ENCODE assay signal across 9 cellular contexts in the genomic region with DNA sequence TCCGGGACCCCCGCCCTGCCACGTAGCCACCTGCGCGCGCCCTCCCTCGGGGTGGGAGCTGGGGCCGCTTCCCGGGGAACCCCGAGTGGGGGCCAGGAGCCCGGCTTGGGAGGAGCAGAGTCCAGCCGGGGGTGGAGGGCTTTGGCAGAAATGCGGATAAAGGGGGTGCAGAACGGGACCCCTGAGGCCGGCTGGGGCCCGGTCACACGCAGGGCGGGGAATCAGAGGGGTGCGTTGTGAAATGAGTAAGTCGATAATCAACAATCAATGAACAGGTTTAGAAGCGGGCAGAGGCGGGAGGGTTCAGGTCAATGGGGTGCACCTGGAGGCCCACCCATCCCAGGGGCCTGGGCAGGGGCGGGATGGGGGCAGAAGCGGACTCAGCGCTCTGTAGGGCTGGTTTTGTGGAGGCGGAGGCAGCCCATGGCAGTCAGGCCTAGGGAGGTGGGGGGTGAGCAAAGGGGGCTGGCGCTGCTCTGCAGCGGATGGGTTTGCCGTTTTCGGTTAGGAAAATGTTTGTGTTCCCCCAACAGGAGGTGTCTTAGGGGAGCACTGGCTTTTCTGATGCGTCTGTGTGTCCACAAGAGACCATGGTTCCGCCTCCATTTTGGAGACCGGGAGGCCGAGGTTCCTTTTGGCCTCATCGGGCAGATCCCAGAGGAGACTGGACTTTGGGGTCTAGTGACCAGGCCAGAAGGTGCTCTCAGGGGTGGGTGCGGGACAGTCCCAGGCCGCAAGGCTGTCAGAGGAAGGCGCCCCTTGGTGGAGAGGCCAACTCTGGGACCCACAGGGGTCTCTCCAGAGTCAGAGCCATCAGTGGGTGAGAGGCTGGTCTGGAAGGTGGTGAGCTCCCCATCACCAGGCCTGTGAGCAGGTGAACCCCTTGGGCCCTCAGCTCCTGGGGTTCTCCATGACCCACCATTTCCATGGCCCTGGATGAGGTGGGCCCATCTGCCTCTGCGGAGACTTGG.
DNase-seq lines count a peak whose midpoint lies in the region; ATAC-seq and TF ChIP-seq lines count a peak whose summit lies in the region.
"Had no signal": no experiment of that assay in that cellular context is flagged by ENCODE, and none has a peak within 500 bp of the region (broad histone marks: within the 10 kb centered on the region; RNA-seq: fewer than 3 reads in every experiment).

No MANE protein-coding gene starts in this region.

- H3K4me3 ChIP-seq in WERI-Rb-1 (ENCODE audit: low read depth, low read length) (peak overlapping the region; percentile 47), iPS-11a (ENCODE audit: low read depth, low read length) (peak overlapping the region; percentile 45)

- peaks cover 27% of the 10 kb centered on the region for H3K27me3 Mint-ChIP-seq in T-helper 2 cell treated with Interferon-gamma antibody and Interleukin-4, amounts not matched to agents 5 μg/mL and 100 μg/mL, for 36 hours (ENCODE audit: low read depth)
- H3K27me3 Mint-ChIP-seq in stimulated activated memory B cell treated with anti-CD40 and anti-IgM and Interleukin-4, amounts not matched to agents 10 μg/mL and 1 μg/mL and 100 μg/mL, for 72 hours, result no peaks in the 10 kb centered on the region

- DNase-seq in T-helper 2 cell treated with Interferon-gamma antibody and Interleukin-4, amounts not matched to agents 5 μg/mL and 100 μg/mL, for 36 hours (ENCODE audit: low spot score), result no peak
- DNase-seq in T-helper 2 cell, result no peak
- DNase-seq in WERI-Rb-1, result no peak
- no peak for DNase-seq in activated effector memory CD4-positive, alpha-beta T cell treated with anti-CD3 and anti-CD28 coated beads, Interleukin-2, amount 50 U/mL, for 16 hours
- DNase-seq in activated CD4-positive, CD25-positive, alpha-beta regulatory T cell treated with anti-CD3 and anti-CD28 coated beads, Interleukin-2, amount 50 U/mL, for 72 hours, result no peak
- no peak for DNase-seq in RKO (ENCODE audit: low spot score)
- DNase-seq: NCI-H226 had no signal

- H3K36me3 Mint-ChIP-seq in T-helper 2 cell treated with Interferon-gamma antibody and Interleukin-4, amounts not matched to agents 5 μg/mL and 100 μg/mL, for 36 hours (ENCODE audit: low read depth), result no peaks in the 10 kb centered on the region
- peaks cover under 1% of the 10 kb centered on the region for H3K36me3 Mint-ChIP-seq in stimulated activated memory B cell treated with anti-CD40 and anti-IgM and Interleukin-4, amounts not matched to agents 10 μg/mL and 1 μg/mL and 100 μg/mL, for 72 hours

- peak overlapping the region; percentile 57 for H3K27ac ChIP-seq in WERI-Rb-1

- peak overlapping the region; percentile 9 for H3K4me3 Mint-ChIP-seq in T-helper 2 cell treated with Interferon-gamma antibody and Interleukin-4, amounts not matched to agents 5 μg/mL and 100 μg/mL, for 36 hours
- H3K4me3 Mint-ChIP-seq in stimulated activated memory B cell treated with anti-CD40 and anti-IgM and Interleukin-4, amounts not matched to agents 10 μg/mL and 1 μg/mL and 100 μg/mL, for 72 hours, result peak overlapping the region; percentile 72

- no peaks in the 10 kb centered on the region for H3K9me3 ChIP-seq in WERI-Rb-1 (ENCODE audit: severe bottlenecking)

- H3K27me3 ChIP-seq in WERI-Rb-1 (ENCODE audit: insufficient read depth, low read depth, severe bottlenecking), result peaks cover 3% of the 10 kb centered on the region

- H3K9me3 Mint-ChIP-seq in T-helper 2 cell treated with Interferon-gamma antibody and Interleukin-4, amounts not matched to agents 5 μg/mL and 100 μg/mL, for 36 hours, result no peaks in the 10 kb centered on the region
- no peaks in the 10 kb centered on the region for H3K9me3 Mint-ChIP-seq in stimulated activated memory B cell treated with anti-CD40 and anti-IgM and Interleukin-4, amounts not matched to agents 10 μg/mL and 1 μg/mL and 100 μg/mL, for 72 hours

- H3K36me3 ChIP-seq in WERI-Rb-1, result no peaks in the 10 kb centered on the region

- no peak for ATAC-seq in stimulated activated memory B cell treated with anti-CD40 and anti-IgM and Interleukin-4, amounts not matched to agents 10 μg/mL and 1 μg/mL and 100 μg/mL, for 72 hours

- H3K4me1 Mint-ChIP-seq in T-helper 2 cell treated with Interferon-gamma antibody and Interleukin-4, amounts not matched to agents 5 μg/mL and 100 μg/mL, for 36 hours (ENCODE audit: low read depth), result peaks cover 2% of the 10 kb centered on the region
- peaks cover 49% of the 10 kb centered on the region for H3K4me1 Mint-ChIP-seq in stimulated activated memory B cell treated with anti-CD40 and anti-IgM and Interleukin-4, amounts not matched to agents 10 μg/mL and 1 μg/mL and 100 μg/mL, for 72 hours

- H3K27ac Mint-ChIP-seq in T-helper 2 cell treated with Interferon-gamma antibody and Interleukin-4, amounts not matched to agents 5 μg/mL and 100 μg/mL, for 36 hours, result no peak overlapping the region
- H3K27ac Mint-ChIP-seq in stimulated activated memory B cell treated with anti-CD40 and anti-IgM and Interleukin-4, amounts not matched to agents 10 μg/mL and 1 μg/mL and 100 μg/mL, for 72 hours, result peak overlapping the region; percentile 20

- no peak for TF ChIP-seq CTCF in WERI-Rb-1 (IDR thresholded peaks at IDR 0.05; ENCODE audit: low read depth, low read length)
